In genomic region chr3:112561693-112562529, GRCh38 we compare ENCODE assay signal across 8 cellular contexts. TPM values are rescaled to one million over a fixed set of nuclear protein-coding genes. Genes with fewer than 3 reads are reported as not detected.
DNase-seq lines count a peak whose midpoint lies in the region; ATAC-seq and TF ChIP-seq lines count a peak whose summit lies in the region.

Gene ATG3, minus strand, starts transcription at chr3:112561962. Its CDS starts 434 bp downstream, at chr3:112561528.
Gene SLC35A5, plus strand, starts transcription at chr3:112562045. Its CDS starts 1,359 bp downstream, at chr3:112563404.

- H3K4me3 Mint-ChIP-seq in T-helper 1 cell treated with Interleukin-12 subunit alpha and Interleukin-12 subunit beta and Interleukin-4 antibody, amounts not matched to agents 30 μg/mL and 1 μg/mL, for 36 hours = peak within 1 kb of the TSS; percentile 97

- peak within 1 kb of the TSS; percentile 98 for H3K27ac ChIP-seq in upper lobe of right lung

- peak within 1 kb of the TSS; percentile 99 for H3K27ac Mint-ChIP-seq in T-helper 1 cell treated with Interleukin-12 subunit alpha and Interleukin-12 subunit beta and Interleukin-4 antibody, amounts not matched to agents 30 μg/mL and 1 μg/mL, for 36 hours

- H3K36me3 Mint-ChIP-seq in T-helper 1 cell treated with Interleukin-12 subunit alpha and Interleukin-12 subunit beta and Interleukin-4 antibody, amounts not matched to agents 30 μg/mL and 1 μg/mL, for 36 hours (ENCODE audit: low read depth) = peaks cover 18% of the 10 kb centered on the region

- no peaks in the 10 kb centered on the region for H3K9me3 ChIP-seq in upper lobe of right lung

- peak; percentile 93 for DNase-seq in GM13977 (ENCODE audit: low spot score)
- peak; percentile 98 for DNase-seq in NCI-H1694 (lab: John Stamatoyannopoulos, UW)
- DNase-seq in amniotic stem cell (lab: John Stamatoyannopoulos, UW) = peak; percentile 96
- DNase-seq in left cardiac atrium = peak; percentile 98
- peak; percentile 100 for DNase-seq in posterior vena cava (ENCODE audit: low spot score)
- peak; percentile 99 for DNase-seq in upper lobe of right lung

- H3K27me3 ChIP-seq in upper lobe of right lung = no peaks in the 10 kb centered on the region

- intact Hi-C loops in left cardiac atrium (cut with DNase I) (no loop called here), posterior vena cava (cut with DNase I) (no loop called here), upper lobe of right lung (cut with DNase I) (no loop called here)

- peak; percentile 70 for ATAC-seq in HG02884 (IDR thresholded peaks at IDR 0.05; ENCODE audit: unreplicated experiment)
- peak; percentile 98 for ATAC-seq in left cardiac atrium
- ATAC-seq in upper lobe of right lung = peak; percentile 96

- H3K4me1 ChIP-seq in upper lobe of right lung = peaks cover 35% of the 10 kb centered on the region

- peaks cover 20% of the 10 kb centered on the region for H3K36me3 ChIP-seq in upper lobe of right lung

- in situ Hi-C loops in GM13977 (cut with MboI; ENCODE audit: low pct_unique_long_range_greater_than_20kb, low sequenced_read_pairs, unreplicated experiment) = no loop called here

- TF ChIP-seq CTCF in GM13977 (IDR thresholded peaks at IDR 0.05; ENCODE audit: extremely low read depth, insufficient read depth, missing control alignments) = no peak
- no peak for TF ChIP-seq CTCF in upper lobe of right lung (IDR thresholded peaks at IDR 0.05)

- H3K27me3 Mint-ChIP-seq in T-helper 1 cell treated with Interleukin-12 subunit alpha and Interleukin-12 subunit beta and Interleukin-4 antibody, amounts not matched to agents 30 μg/mL and 1 μg/mL, for 36 hours (ENCODE audit: low read depth) = no peaks in the 10 kb centered on the region

- H3K4me3 ChIP-seq in upper lobe of right lung = peak within 1 kb of the TSS; percentile 91

- no peaks in the 10 kb centered on the region for H3K9me3 Mint-ChIP-seq in T-helper 1 cell treated with Interleukin-12 subunit alpha and Interleukin-12 subunit beta and Interleukin-4 antibody, amounts not matched to agents 30 μg/mL and 1 μg/mL, for 36 hours

- peaks cover 28% of the 10 kb centered on the region for H3K4me1 Mint-ChIP-seq in T-helper 1 cell treated with Interleukin-12 subunit alpha and Interleukin-12 subunit beta and Interleukin-4 antibody, amounts not matched to agents 30 μg/mL and 1 μg/mL, for 36 hours (ENCODE audit: low read depth)

RNA-seq across cellular contexts. Expression of gene ATG3, which starts in this region (rescaled TPM):
- total RNA-seq in left cardiac atrium = 10 to 100 TPM; 40.5 to 52.7 TPM
- 10 to 100 TPM; 49.1 to 54.3 TPM for total RNA-seq in posterior vena cava
- total RNA-seq in upper lobe of right lung = 48.6 TPM

RNA-seq across cellular contexts. Expression of gene SLC35A5, which starts in this region (rescaled TPM):
- 10 to 100 TPM; 16.5 to 18.4 TPM for total RNA-seq in left cardiac atrium
- 10 to 100 TPM; 28.3 to 32.0 TPM for total RNA-seq in posterior vena cava
- 40.5 TPM for total RNA-seq in upper lobe of right lung

Comparison
In these comparisons a context has a peak if more than half of its experiments do, and no peak if none do; other contexts are left out.
1. Peak in every context shown above with its lines: DNase-seq, ATAC-seq, H3K4me3 ChIP-seq and H3K27ac ChIP-seq.